ENCODE assay signal across 18 cellular contexts in the genomic region with DNA sequence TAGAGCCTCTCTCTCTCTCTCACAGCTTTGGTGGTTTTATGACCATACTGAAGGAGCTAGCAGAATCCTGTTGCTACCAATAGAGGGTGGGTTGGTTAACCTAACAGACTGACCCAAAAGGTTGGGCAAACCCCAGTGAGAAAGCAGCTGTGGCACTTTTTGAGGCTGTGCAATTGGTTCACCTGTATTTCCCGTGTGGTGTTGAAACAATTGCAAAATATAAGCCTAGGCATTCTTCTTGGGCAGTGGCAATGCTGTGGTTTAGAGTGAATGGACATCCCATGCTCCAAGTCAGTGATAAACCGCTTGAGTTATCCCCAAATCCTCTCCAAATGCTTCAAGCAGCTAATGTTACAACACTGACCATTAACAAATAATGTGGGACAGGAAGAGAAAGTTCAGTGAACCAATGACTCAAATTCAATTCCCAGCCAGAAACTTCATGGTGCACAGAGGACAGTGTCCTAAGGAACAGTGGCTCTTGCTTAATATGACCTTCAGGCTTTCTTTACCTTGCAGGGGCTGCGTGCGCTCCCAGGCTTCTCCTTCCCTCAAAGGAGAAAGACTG.
DNase-seq lines count a peak whose midpoint lies in the region; ATAC-seq and TF ChIP-seq lines count a peak whose summit lies in the region.
"Had no signal": no experiment of that assay in that cellular context is flagged by ENCODE, and none has a peak within 500 bp of the region (broad histone marks: within the 10 kb centered on the region; RNA-seq: fewer than 3 reads in every experiment).

No MANE protein-coding gene starts in this region.

- no peaks in the 10 kb centered on the region for H3K27me3 Mint-ChIP-seq in T-cell
- H3K27me3 Mint-ChIP-seq in chondrocyte (ENCODE audit: low read depth): no peaks in the 10 kb centered on the region

- CTCF ChIA-PET in T-cell (lab: Charles Lee): interaction anchor here in 1 of 2 donors (0.6 to 1.2 kb wide), 4 partner anchors 19 to 1320 kb away, joined by 3 to 4 read pairs (median 3); no protein-coding TSS in a partner anchor

- TF ChIP-seq POLR2A in gastrocnemius medialis (IDR thresholded peaks at IDR 0.05) (no peak), GM18505 (IDR thresholded peaks at IDR 0.05; ENCODE audit: borderline replicate concordance, extremely low read depth, insufficient read depth, insufficient read length) (no peak)

- ATAC-seq in T-cell (replicated peaks in 1 of 4): peak in 2 of 4 experiments; percentile 55 to 61
- ATAC-seq in gastrocnemius medialis: peak; percentile 65 to 76
- ATAC-seq in GM18505 (IDR thresholded peaks at IDR 0.05; ENCODE audit: unreplicated experiment): no peak
- ATAC-seq: body of pancreas had no signal

- in situ Hi-C loops in gastrocnemius medialis (cut with MboI; ENCODE audit: low sequenced_read_pairs in 4 of 4): no loop called here

- peaks cover 6% of the 10 kb centered on the region for H3K36me3 Mint-ChIP-seq in T-cell
- peaks cover 1% of the 10 kb centered on the region for H3K36me3 Mint-ChIP-seq in chondrocyte (ENCODE audit: low read depth)

- intact Hi-C loops in gastrocnemius medialis (cut with DNase I; ENCODE audit: low total_unique reads): no loop called here

- POLR2A ChIA-PET in T-cell (lab: Charles Lee): interaction anchor here in 1 of 2 donors (0.9 kb wide), 1 partner anchor 67 kb away, joined by 4 read pairs; no protein-coding TSS in a partner anchor

- TF ChIP-seq CTCF in fibroblast of pulmonary artery (IDR thresholded peaks at IDR 0.05; ENCODE audit: low read length, missing control alignments) (no peak), gastrocnemius medialis (IDR thresholded peaks at IDR 0.05 in 4 of 5, conservative IDR thresholded peaks at IDR 0.05 in 1 of 5) (no peak), chondrocyte (IDR thresholded peaks at IDR 0.05) (no peak)

- no peaks in the 10 kb centered on the region for H3K27me3 ChIP-seq in gastrocnemius medialis
- H3K27me3 ChIP-seq: body of pancreas had no signal

- peaks cover 11 to 29% (median 19%) of the 10 kb centered on the region in 3 donors for H3K4me1 Mint-ChIP-seq in T-cell
- peaks cover 12% of the 10 kb centered on the region for H3K4me1 Mint-ChIP-seq in chondrocyte (ENCODE audit: low read depth)

- no peak overlapping the region for H3K4me3 Mint-ChIP-seq in T-cell
- H3K4me3 Mint-ChIP-seq in chondrocyte (ENCODE audit: unreplicated experiment): no peak overlapping the region
- H3K4me3 Mint-ChIP-seq: HFFc6; stimulated activated naive CD8-positive, alpha-beta T cell treated with anti-CD3 and anti-CD28 coated beads, Interleukin-15, Interleukin-2, amounts not matched to agents 100 ng/mL and 50 ng/mL, for 24 hours had no signal

- peaks cover 0 to 2% (median 0%) of the 10 kb centered on the region in 3 donors for H3K9me3 Mint-ChIP-seq in T-cell
- H3K9me3 Mint-ChIP-seq in chondrocyte (ENCODE audit: low read depth): no peaks in the 10 kb centered on the region
- H3K9me3 Mint-ChIP-seq: HFFc6 had no signal

- H3K27ac ChIP-seq in gastrocnemius medialis: peak overlapping the region in 2 of 4 donors; percentile 18 to 39
- H3K27ac ChIP-seq: body of pancreas, KMS-11, PC-9 had no signal

- no peaks in the 10 kb centered on the region for H3K36me3 ChIP-seq in gastrocnemius medialis

- peaks cover 0 to 19% of the 10 kb centered on the region in 2 donors for H3K4me1 ChIP-seq in gastrocnemius medialis
- H3K4me1 ChIP-seq: body of pancreas had no signal

- DNase-seq in GM04503 (ENCODE audit: low read depth) (peak; percentile 36), T-cell (peak in 8 of 34 experiments; percentile 2 to 15 (median 8)), fibroblast of pulmonary artery (ENCODE audit: low read depth) (peak; percentile 61), gastrocnemius medialis (peak in 1 of 2 donors; percentile 20), chondrocyte (ENCODE audit: low spot score) (no peak), NCI-H748 treated with DMSO at 0.1 percent for 48 hours (lab: John Stamatoyannopoulos, UW) (no peak)
- DNase-seq: activated effector memory CD4-positive, alpha-beta T cell treated with Interleukin-2 at 50 U/mL for 16 hours; body of pancreas; HFFc6; midbrain; NCI-H1694; NCI-H446 treated with DMSO at 0.1 percent for 48 hours; SK-N-SH had no signal

- H3K4me3 ChIP-seq in fibroblast of pulmonary artery (replicated peaks; ENCODE audit: low read depth, low read length) (no peak overlapping the region), gastrocnemius medialis (no peak overlapping the region)
- H3K4me3 ChIP-seq: body of pancreas, PC-9, smooth muscle cell had no signal

- H3K9me3 ChIP-seq in gastrocnemius medialis: no peaks in the 10 kb centered on the region
- H3K9me3 ChIP-seq: body of pancreas, SK-N-SH had no signal

- H3K27ac Mint-ChIP-seq in T-cell: peak overlapping the region; percentile 43 to 74
- H3K27ac Mint-ChIP-seq in chondrocyte (ENCODE audit: unreplicated experiment): no peak overlapping the region
- H3K27ac Mint-ChIP-seq: HFFc6; stimulated activated naive CD8-positive, alpha-beta T cell treated with anti-CD3 and anti-CD28 coated beads, Interleukin-15, Interleukin-2, amounts not matched to agents 100 ng/mL and 50 ng/mL, for 24 hours had no signal

Comparison
In these comparisons a context has a peak if more than half of its experiments do, and no peak if none do; other contexts are left out.
1. DNase-seq: peak in GM04503 (single experiment) and fibroblast of pulmonary artery (single experiment); none in chondrocyte (single experiment) and NCI-H748 treated with DMSO at 0.1 percent for 48 hours (single experiment).